In genomic region chr18:55323051-55323994, GRCh38 we compare ENCODE assay signal across 10 cellular contexts.
DNase-seq lines count a peak whose midpoint lies in the region; ATAC-seq and TF ChIP-seq lines count a peak whose summit lies in the region.
"Had no signal": no experiment of that assay in that cellular context is flagged by ENCODE, and none has a peak within 500 bp of the region (broad histone marks: within the 10 kb centered on the region; RNA-seq: fewer than 3 reads in every experiment).

No MANE protein-coding gene starts in this region.

- H3K27me3 ChIP-seq in right cardiac atrium (ENCODE audit: control insufficient read depth, insufficient read depth): no peaks in the 10 kb centered on the region
- no peaks in the 10 kb centered on the region for H3K27me3 ChIP-seq in suprapubic skin

- 43% methylated on average over 10 of the region's 10 CpGs for WGBS in right cardiac atrium
- WGBS in suprapubic skin: 49% methylated on average over 10 of the region's 10 CpGs

- H3K4me1 ChIP-seq in right cardiac atrium (ENCODE audit: control insufficient read depth, insufficient read depth, low read length): no peaks in the 10 kb centered on the region
- H3K4me1 ChIP-seq in suprapubic skin: peaks cover 32% of the 10 kb centered on the region
- H3K4me1 ChIP-seq: A549 had no signal

- H3K36me3 ChIP-seq in suprapubic skin: no peaks in the 10 kb centered on the region

- TF ChIP-seq EP300 in suprapubic skin (IDR thresholded peaks at IDR 0.05): no peak

- H3K27ac ChIP-seq in right cardiac atrium (ENCODE audit: low read length) (peak overlapping the region; percentile 46), suprapubic skin (peak overlapping the region; percentile 89)

- peak; percentile 91 for DNase-seq in NCI-H1092 treated with DMSO at 0.1 percent for 48 hours (lab: John Stamatoyannopoulos, UW)
- DNase-seq in NCI-H1092 (lab: John Stamatoyannopoulos, UW): no peak
- peak; percentile 42 for DNase-seq in RPMI7951 (ENCODE audit: low read depth)
- no peak for DNase-seq in right cardiac atrium
- DNase-seq in suprapubic skin (ENCODE audit: low spot score in 2 of 2): no peak
- DNase-seq in cortex of kidney (lab: John Stamatoyannopoulos, UW): no peak
- DNase-seq in GM19240 (ENCODE audit: insufficient read length, low spot score): no peak
- DNase-seq: effector memory CD4-positive, alpha-beta T cell had no signal

- no peak for TF ChIP-seq CTCF in suprapubic skin (IDR thresholded peaks at IDR 0.05)

- TF ChIP-seq POLR2A in suprapubic skin (IDR thresholded peaks at IDR 0.05): no peak

- peak overlapping the region; percentile 82 for H3K4me3 ChIP-seq in right cardiac atrium (ENCODE audit: low read length)
- H3K4me3 ChIP-seq in suprapubic skin: peak overlapping the region; percentile 55

- ATAC-seq in right cardiac atrium (no peak), GM18520 (IDR thresholded peaks at IDR 0.05; ENCODE audit: unreplicated experiment) (no peak)

- intact Hi-C loops in right cardiac atrium (cut with DNase I): loop anchor here in 2 of 4 donors (5.0 to 10.0 kb wide), 4 partner anchors 81 to 1314 kb away; partner anchors contain the start of gene TXNL1 (in 1 of the 2)

- H3K9me3 ChIP-seq in right cardiac atrium (ENCODE audit: control insufficient read depth, low read length) (no peaks in the 10 kb centered on the region), suprapubic skin (no peaks in the 10 kb centered on the region)
- H3K9me3 ChIP-seq: A549 had no signal

Comparison
In these comparisons a context has a peak if more than half of its experiments do, and no peak if none do; other contexts are left out.
1. DNase-seq: peak in NCI-H1092 treated with DMSO at 0.1 percent for 48 hours (single experiment) and RPMI7951 (single experiment); none in NCI-H1092 (single experiment), right cardiac atrium (0 of 3), suprapubic skin (0 of 2), cortex of kidney (single experiment) and GM19240 (single experiment).